8 cellular contexts compared by ENCODE assay signal in the genomic region with DNA sequence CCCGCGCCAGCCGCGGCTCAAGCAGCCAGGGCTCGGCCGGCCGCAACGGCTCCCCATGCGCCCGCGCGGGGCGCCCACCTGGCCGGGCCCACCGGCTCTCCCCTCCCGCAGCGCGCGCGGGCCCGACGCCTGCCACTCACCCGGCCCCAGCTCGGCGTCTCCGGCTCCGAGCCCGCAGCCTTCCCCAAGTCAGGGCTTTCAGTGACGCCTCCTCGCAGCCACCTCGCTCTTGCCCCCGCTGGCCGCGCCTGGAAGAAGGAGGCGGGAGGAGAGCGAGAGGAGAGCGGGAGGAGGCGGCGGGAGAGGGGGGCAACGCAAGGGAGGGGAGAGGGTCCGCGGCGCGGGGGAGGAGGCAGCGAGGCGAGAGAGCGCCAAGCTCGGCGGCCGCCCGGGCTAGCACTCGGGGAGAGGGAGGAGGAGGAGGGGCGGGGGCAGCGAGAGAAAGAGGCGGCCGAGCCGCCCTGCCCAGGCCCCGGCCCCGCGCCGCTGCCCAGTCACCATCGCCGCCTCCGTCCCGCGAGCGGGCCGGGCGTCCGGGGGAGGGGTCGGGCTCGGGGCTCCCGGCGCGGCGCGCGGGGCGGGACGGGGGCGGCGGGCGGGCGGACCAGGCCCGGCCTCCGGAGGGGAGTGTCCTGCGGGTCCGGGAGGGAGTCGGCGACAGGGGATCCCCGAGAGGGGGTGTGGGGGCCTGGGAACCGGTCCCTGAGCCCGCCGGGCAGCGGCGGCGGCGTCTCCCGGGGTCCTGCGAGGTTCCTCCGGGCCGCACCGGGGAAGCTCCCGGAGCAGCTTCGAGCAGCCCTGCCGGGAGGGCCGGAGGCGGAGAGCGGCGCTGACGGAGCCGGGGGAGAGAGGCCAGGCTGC. TPM values are rescaled to one million over a fixed set of nuclear protein-coding genes. Genes with fewer than 3 reads are reported as not detected.
A peak's percentile ranks its signal among the peaks of the same experiment; 100 is the strongest.
DNase-seq lines count a peak whose midpoint lies in the region; ATAC-seq, FAIRE-seq and TF ChIP-seq lines count a peak whose summit lies in the region.

A gene with protein sequence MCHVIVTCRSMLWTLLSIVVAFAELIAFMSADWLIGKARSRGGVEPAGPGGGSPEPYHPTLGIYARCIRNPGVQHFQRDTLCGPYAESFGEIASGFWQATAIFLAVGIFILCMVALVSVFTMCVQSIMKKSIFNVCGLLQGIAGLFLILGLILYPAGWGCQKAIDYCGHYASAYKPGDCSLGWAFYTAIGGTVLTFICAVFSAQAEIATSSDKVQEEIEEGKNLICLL (minus strand): TSS at position 414 of the 861 bp plus-strand sequence. CDS start 138,559 bp downstream, outside the sequence.

- TF ChIP-seq CTCF in kidney (IDR thresholded peaks at IDR 0.05; ENCODE audit: borderline replicate concordance, extremely low read depth, insufficient read depth) = no peak

- H3K36me3 ChIP-seq in kidney (ENCODE audit: control insufficient read depth in 1 of 2, insufficient read depth in 2 of 2, low read length in 2 of 2) = no peaks in the 10 kb centered on the region
- H3K36me3 ChIP-seq in small intestine (ENCODE audit: control insufficient read depth in 2 of 2, insufficient read depth in 2 of 2, low read length in 2 of 2) = no peaks in the 10 kb centered on the region

- no peaks in the 10 kb centered on the region for H3K27me3 ChIP-seq in small intestine (ENCODE audit: control insufficient read depth in 2 of 2, insufficient read depth in 2 of 2, low read length in 2 of 2)

- DNase-seq in EL = peak; percentile 72
- DNase-seq in HTR-8/SVneo (ENCODE audit: insufficient read length, low spot score) = peak; percentile 59
- DNase-seq in SW 1271 (lab: John Stamatoyannopoulos, UW) = peak; percentile 26 to 73
- peak; percentile 91 for DNase-seq in kidney
- peak; percentile 67 for DNase-seq in small intestine
- DNase-seq in effector CD4-positive, alpha-beta T cell = no peak

- intact Hi-C loops in kidney (cut with DNase I) = no loop called here

- no peak for FAIRE-seq in HTR-8/SVneo (lab: Jason Lieb, UNC)
- FAIRE-seq in kidney (lab: Jason Lieb, UNC) = no peak
- FAIRE-seq in small intestine (lab: Jason Lieb, UNC) = no peak

- H3K4me3 ChIP-seq in kidney (ENCODE audit: low read length in 2 of 2) (peak within 1 kb of the TSS; percentile 52 to 69), small intestine (ENCODE audit: low read depth in 1 of 2, low read length in 2 of 2) (peak within 1 kb of the TSS; percentile 53 to 92)

- peak; percentile 50 for ATAC-seq in GM21381 (IDR thresholded peaks at IDR 0.05; ENCODE audit: unreplicated experiment)

- peak within 1 kb of the TSS; percentile 58 to 60 for H3K9ac ChIP-seq in kidney (ENCODE audit: low read length in 2 of 2)

- 0 to 1% (median 0%) methylated on average over 49 to 112 of the region's 112 CpGs for WGBS in small intestine, 3 donors

- H3K4me1 ChIP-seq in kidney (ENCODE audit: control insufficient read depth in 1 of 2, insufficient read depth in 1 of 2, low read depth in 1 of 2, low read length in 2 of 2) (peaks cover 0 to 12% of the 10 kb centered on the region in 2 donors), small intestine (ENCODE audit: control insufficient read depth in 2 of 2, insufficient read depth in 1 of 2, low read depth in 1 of 2, low read length in 1 of 2) (peaks cover 0 to 2% of the 10 kb centered on the region in 2 donors)

- H3K9me3 ChIP-seq in kidney (ENCODE audit: control insufficient read depth in 1 of 2, low read length in 2 of 2) (no peaks in the 10 kb centered on the region), small intestine (ENCODE audit: control insufficient read depth, low read depth) (no peaks in the 10 kb centered on the region)

- H3K27ac ChIP-seq in cingulate gyrus (ENCODE audit: low read depth, low read length) (peak within 1 kb of the TSS; percentile 65), kidney (ENCODE audit: low read depth in 2 of 2, low read length in 2 of 2) (peak within 1 kb of the TSS; percentile 64 to 76), small intestine (ENCODE audit: low read depth in 1 of 2, low read length in 1 of 2) (peak within 1 kb of the TSS; percentile 93 to 95)

RNA-seq across cellular contexts. Expression of the gene that starts here (rescaled TPM):
- total RNA-seq in kidney = 12.6 TPM
- 1.8 TPM for polyA plus RNA-seq in kidney (ENCODE audit: insufficient read depth, low read depth, low replicate concordance)
- 10 to 100 TPM in 2 of 3 donors, 1 to 10 TPM in 1; 8.9 to 15.6 (median 10.5) TPM for polyA plus RNA-seq in small intestine
